In the genomic region with DNA sequence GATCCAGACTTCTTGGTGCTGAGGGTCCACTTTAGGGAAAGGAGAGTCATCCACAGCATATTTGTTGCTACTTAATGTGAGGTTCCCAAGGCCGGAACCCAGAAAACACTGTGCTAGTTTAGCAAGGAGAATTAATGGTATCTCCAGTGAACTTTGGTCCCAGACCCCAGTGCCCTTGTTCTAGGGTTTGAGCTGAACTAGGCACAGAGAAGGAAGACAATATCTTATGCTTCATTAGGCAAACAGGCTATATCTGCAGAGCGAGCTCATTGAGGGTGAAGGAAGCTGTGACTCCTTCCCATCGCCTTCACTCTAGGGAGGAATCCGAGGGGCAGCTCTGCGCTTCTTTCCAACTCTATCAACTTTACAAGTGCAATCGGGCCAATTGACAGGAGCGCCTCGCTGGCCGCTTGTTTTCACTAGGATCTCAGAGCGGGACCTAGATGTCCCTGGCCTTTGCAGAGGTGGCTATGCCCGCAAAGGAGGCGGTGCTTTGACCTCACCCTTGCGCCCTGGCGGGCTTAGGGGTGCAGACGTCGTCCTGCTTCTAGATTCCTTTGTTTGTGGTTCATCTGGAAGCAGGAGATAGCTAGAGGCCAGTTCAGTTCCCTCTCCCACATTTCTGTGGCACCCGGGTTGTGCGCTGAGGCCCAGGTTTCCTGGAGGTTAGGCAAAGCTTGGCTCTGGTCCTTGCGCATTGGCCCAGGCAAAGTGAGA, we compare ENCODE assay signal across 8 cellular contexts.
DNase-seq lines count a peak whose midpoint lies in the region; ATAC-seq lines count a peak whose summit lies in the region.

No MANE protein-coding gene starts in this region.

- peak; percentile 34 for DNase-seq in DMS53 treated with DMSO at 0.1 percent for 48 hours (lab: John Stamatoyannopoulos, UW; ENCODE audit: unreplicated experiment)
- peak; percentile 64 for DNase-seq in NCI-H526 treated with DMSO at 0.1 percent for 48 hours (lab: John Stamatoyannopoulos, UW)
- no peak for DNase-seq in NCI-H2081 treated with DMSO at 0.1 percent for 48 hours (lab: John Stamatoyannopoulos, UW)
- no peak for DNase-seq in iPS-NIHi11 (ENCODE audit: low spot score)
- DNase-seq in SKM-1 (lab: John Stamatoyannopoulos, UW; ENCODE audit: unreplicated experiment), result no peak

- H3K27me3 ChIP-seq in duodenal mucosa (ENCODE audit: control insufficient read depth in 1 of 2, insufficient read depth in 2 of 2, low read length in 2 of 2) (peaks cover 0 to 14% of the 10 kb centered on the region in 2 donors), muscle layer of colon (ENCODE audit: control insufficient read depth in 1 of 2, insufficient read depth in 2 of 2, low read length in 2 of 2) (no peaks in the 10 kb centered on the region)

- H3K4me1 ChIP-seq in duodenal mucosa (ENCODE audit: control insufficient read depth in 1 of 2, insufficient read depth in 2 of 2, low read length in 2 of 2) (peaks cover 23 to 28% of the 10 kb centered on the region in 2 donors), muscle layer of colon (ENCODE audit: insufficient read depth, low read length) (peaks cover 33% of the 10 kb centered on the region)

- ATAC-seq in HG02970 (IDR thresholded peaks at IDR 0.05; ENCODE audit: low FRiP score, unreplicated experiment), result no peak

- H3K9ac ChIP-seq in duodenal mucosa (ENCODE audit: low read depth in 1 of 2, low read length in 2 of 2) (peak overlapping the region in 1 of 2 donors; percentile 65), muscle layer of colon (ENCODE audit: low read length) (no peak overlapping the region)

- peak overlapping the region; percentile 87 to 93 for H3K4me3 ChIP-seq in duodenal mucosa (ENCODE audit: low read depth in 1 of 2, low read length in 2 of 2)
- peak overlapping the region; percentile 88 to 98 for H3K4me3 ChIP-seq in muscle layer of colon (ENCODE audit: low read depth in 1 of 2, low read length in 2 of 2)

- no peaks in the 10 kb centered on the region for H3K9me3 ChIP-seq in duodenal mucosa (ENCODE audit: control insufficient read depth in 1 of 2, low read length in 2 of 2)
- H3K9me3 ChIP-seq in muscle layer of colon (ENCODE audit: low read length), result no peaks in the 10 kb centered on the region

- H3K36me3 ChIP-seq in duodenal mucosa (ENCODE audit: control insufficient read depth in 1 of 2, insufficient read depth in 2 of 2, low read length in 2 of 2) (no peaks in the 10 kb centered on the region), muscle layer of colon (ENCODE audit: insufficient read depth, low read length) (no peaks in the 10 kb centered on the region)

- H3K27ac ChIP-seq in duodenal mucosa (ENCODE audit: low read depth, low read length) (no peak overlapping the region), muscle layer of colon (ENCODE audit: low read depth, low read length) (peak overlapping the region; percentile 90)

Comparison
In these comparisons a context has a peak if more than half of its experiments do, and no peak if none do; other contexts are left out.
1. DNase-seq: peak in DMS53 treated with DMSO at 0.1 percent for 48 hours (single experiment) and NCI-H526 treated with DMSO at 0.1 percent for 48 hours (single experiment); none in NCI-H2081 treated with DMSO at 0.1 percent for 48 hours (single experiment), iPS-NIHi11 (single experiment) and SKM-1 (single experiment).